15 cellular contexts compared by ENCODE assay signal in genomic region chr11:106950067-106950491, GRCh38.
DNase-seq lines count a peak whose midpoint lies in the region; ATAC-seq and TF ChIP-seq lines count a peak whose summit lies in the region.
"Had no signal": no experiment of that assay in that cellular context is flagged by ENCODE, and none has a peak within 500 bp of the region (broad histone marks: within the 10 kb centered on the region; RNA-seq: fewer than 3 reads in every experiment).

No MANE protein-coding gene starts in this region.

- POLR2A ChIA-PET in PC-9 (lab: Charles Lee; ENCODE audit: unreplicated experiment): no interaction called here

- H3K27ac ChIP-seq in DND-41 (ENCODE audit: low read length) (no peak overlapping the region), PC-9 (no peak overlapping the region), left ventricle myocardium inferior (replicated peaks) (peak overlapping the region; percentile 34), suprapubic skin (no peak overlapping the region)
- H3K27ac ChIP-seq: SJSA1 had no signal

- 0 out of 2 replicates have a peak, but pooled peaks cover 3% of the 10 kb centered on the region for H3K9me2 ChIP-seq in PC-9 (ENCODE audit: insufficient read depth)

- no peak overlapping the region for H2AFZ ChIP-seq in DND-41 (ENCODE audit: low read depth, low read length)
- H2AFZ ChIP-seq in PC-9: no peak overlapping the region

- CTCF ChIA-PET in PC-9 (lab: Charles Lee): no interaction called here

- TF ChIP-seq EP300 in suprapubic skin (IDR thresholded peaks at IDR 0.05): no peak

- no peak overlapping the region for H3K4me3 ChIP-seq in DND-41 (ENCODE audit: low read depth in 1 of 2, low read length in 2 of 2)
- H3K4me3 ChIP-seq in PC-9: no peak overlapping the region
- no peak overlapping the region for H3K4me3 ChIP-seq in left ventricle myocardium inferior
- no peak overlapping the region for H3K4me3 ChIP-seq in suprapubic skin
- H3K4me3 ChIP-seq: K562, SJSA1 had no signal

- H3K4me2 ChIP-seq in DND-41 (ENCODE audit: insufficient read depth, low read length): no peak overlapping the region
- H3K4me2 ChIP-seq in PC-9: no peak overlapping the region

- DNase-seq in DND-41: peak; percentile 24
- DNase-seq in NCI-H2029 treated with DMSO at 0.1 percent for 48 hours (lab: John Stamatoyannopoulos, UW): peak; percentile 82
- peak; percentile 54 to 78 for DNase-seq in PC-9
- no peak for DNase-seq in left ventricle myocardium inferior
- DNase-seq in GM13976 (ENCODE audit: low spot score): no peak
- no peak for DNase-seq in iPS-NIHi11 (ENCODE audit: low spot score)
- DNase-seq in suprapubic skin (ENCODE audit: low spot score in 2 of 2): no peak
- DNase-seq: activated naive CD4-positive, alpha-beta T cell treated with anti-CD3 and anti-CD28 coated beads, Interleukin-2, amount 50 U/mL, for 16 hours; naive thymus-derived CD8-positive, alpha-beta T cell; NCI-H226; stimulated activated CD4-positive, alpha-beta T cell treated with anti-CD3 and anti-CD28 coated beads, Interleukin-4, amount 100 ng/mL, for 1 hour; stimulated activated naive B cell treated with anti-CD40 and anti-IgM and Interleukin-4, amounts not matched to agents 10 μg/mL and 1 μg/mL and 100 μg/mL, for 72 hours had no signal

- in situ Hi-C loops in GM13976 (cut with MboI; ENCODE audit: low sequenced_read_pairs, unreplicated experiment): no loop called here

- no peak; the same call in 2 of the 3 replicates for ATAC-seq in DND-41 (ENCODE audit: insufficient read depth, low read depth)
- ATAC-seq in HG03565 (IDR thresholded peaks at IDR 0.05; ENCODE audit: unreplicated experiment): no peak
- ATAC-seq: K562; naive thymus-derived CD8-positive, alpha-beta T cell; stimulated activated naive B cell treated with anti-CD40 and anti-IgM and Interleukin-4, amounts not matched to agents 10 μg/mL and 1 μg/mL and 100 μg/mL, for 72 hours had no signal

- H3K27me3 ChIP-seq in DND-41 (ENCODE audit: insufficient read depth, low read length, poor library complexity): no peaks in the 10 kb centered on the region
- no peaks in the 10 kb centered on the region for H3K27me3 ChIP-seq in PC-9 (ENCODE audit: insufficient read depth, low read depth)
- H3K27me3 ChIP-seq in left ventricle myocardium inferior (ENCODE audit: low read depth): no peaks in the 10 kb centered on the region
- no peaks in the 10 kb centered on the region for H3K27me3 ChIP-seq in suprapubic skin
- H3K27me3 ChIP-seq: SJSA1 had no signal

- no peaks in the 10 kb centered on the region for H3F3A ChIP-seq in PC-9 (ENCODE audit: insufficient read depth, low read depth)

- TF ChIP-seq CTCF in DND-41 (IDR thresholded peaks at IDR 0.05; ENCODE audit: borderline replicate concordance, extremely low read depth, low read length, poor library complexity, severe bottlenecking): no peak
- no peak for TF ChIP-seq CTCF in PC-9 (conservative IDR thresholded peaks at IDR 0.05)
- TF ChIP-seq CTCF in left ventricle myocardium inferior (IDR thresholded peaks at IDR 0.05; ENCODE audit: borderline replicate concordance): no peak
- TF ChIP-seq CTCF in GM13976 (IDR thresholded peaks at IDR 0.05; ENCODE audit: borderline replicate concordance, control extremely low read depth, extremely low read depth, insufficient read depth, missing control alignments): no peak
- TF ChIP-seq CTCF in suprapubic skin (IDR thresholded peaks at IDR 0.05): no peak

- TF ChIP-seq POLR2A in suprapubic skin (IDR thresholded peaks at IDR 0.05): no peak

- no peaks in the 10 kb centered on the region for H3K36me3 ChIP-seq in DND-41 (ENCODE audit: insufficient read depth, low read length)
- H3K36me3 ChIP-seq in PC-9 (ENCODE audit: low read depth): no peaks in the 10 kb centered on the region
- H3K36me3 ChIP-seq in left ventricle myocardium inferior: no peaks in the 10 kb centered on the region
- H3K36me3 ChIP-seq in suprapubic skin: no peaks in the 10 kb centered on the region
- H3K36me3 ChIP-seq: SJSA1 had no signal

- no TSS peak for BruUV-seq in PC-9 (replicated peaks; lab: Mats Ljungman, UMichigan)

- H3K4me1 ChIP-seq in DND-41 (ENCODE audit: insufficient read depth, low read length) (no peaks in the 10 kb centered on the region), PC-9 (replicated peaks; ENCODE audit: insufficient read depth) (no peaks in the 10 kb centered on the region), left ventricle myocardium inferior (peaks cover 7% of the 10 kb centered on the region), suprapubic skin (peaks cover 5% of the 10 kb centered on the region)
- H3K4me1 ChIP-seq: SJSA1 had no signal

- intact Hi-C loops in PC-9 (cut with micrococcal nuclease; ENCODE audit: unreplicated experiment) (no loop called here), left ventricle myocardium inferior (cut with micrococcal nuclease) (no loop called here)

- no peaks in the 10 kb centered on the region for H4K20me1 ChIP-seq in DND-41 (ENCODE audit: insufficient read depth, low read length)
- H4K20me1 ChIP-seq in PC-9 (ENCODE audit: insufficient read depth): no peaks in the 10 kb centered on the region

- no peak overlapping the region for H3K9ac ChIP-seq in DND-41 (ENCODE audit: low read depth, low read length)

- H3K9me3 ChIP-seq in DND-41 (ENCODE audit: insufficient read depth, low read length, severe bottlenecking): no peaks in the 10 kb centered on the region
- no peaks in the 10 kb centered on the region for H3K9me3 ChIP-seq in PC-9 (ENCODE audit: insufficient read depth, low read depth)
- no peaks in the 10 kb centered on the region for H3K9me3 ChIP-seq in left ventricle myocardium inferior (replicated peaks)
- H3K9me3 ChIP-seq in suprapubic skin: no peaks in the 10 kb centered on the region
- H3K9me3 ChIP-seq: SJSA1 had no signal

- H3K79me2 ChIP-seq in DND-41 (ENCODE audit: insufficient read depth, low read length): no peaks in the 10 kb centered on the region
- no peaks in the 10 kb centered on the region for H3K79me2 ChIP-seq in PC-9 (ENCODE audit: low read depth)

Comparison
In these comparisons a context has a peak if more than half of its experiments do, and no peak if none do; other contexts are left out.
1. DNase-seq: peak in DND-41 (single experiment), NCI-H2029 treated with DMSO at 0.1 percent for 48 hours (single experiment) and PC-9 (2 of 2); none in left ventricle myocardium inferior (single experiment), GM13976 (single experiment), iPS-NIHi11 (single experiment) and suprapubic skin (0 of 2).